ENCODE assay signal across 1 cellular context in the genomic region with DNA sequence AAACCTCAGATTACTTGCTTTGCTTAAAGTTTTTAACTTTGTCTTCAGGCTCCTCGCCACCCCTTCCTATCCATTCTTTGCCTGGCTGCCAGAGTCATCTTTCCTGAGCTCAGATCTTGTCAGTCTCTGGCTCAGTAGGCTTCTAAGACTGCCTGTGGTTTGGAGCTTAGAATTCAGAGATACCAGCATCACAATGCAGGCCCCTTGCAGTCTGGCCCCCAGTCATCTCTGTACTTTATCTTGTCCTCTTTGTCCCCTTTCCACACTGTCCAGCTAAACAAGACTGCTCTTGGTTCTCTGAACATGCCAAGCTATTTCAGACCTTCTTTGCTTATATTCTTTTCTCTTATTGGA.
TF ChIP-seq lines count a peak whose summit lies in the region.

No MANE protein-coding gene starts in this region.

TF ChIP-seq in A549, 52 proteins besides CTCF, POLR2A, EP300 and RAD21:
- TF ChIP-seq, protein P1, sequence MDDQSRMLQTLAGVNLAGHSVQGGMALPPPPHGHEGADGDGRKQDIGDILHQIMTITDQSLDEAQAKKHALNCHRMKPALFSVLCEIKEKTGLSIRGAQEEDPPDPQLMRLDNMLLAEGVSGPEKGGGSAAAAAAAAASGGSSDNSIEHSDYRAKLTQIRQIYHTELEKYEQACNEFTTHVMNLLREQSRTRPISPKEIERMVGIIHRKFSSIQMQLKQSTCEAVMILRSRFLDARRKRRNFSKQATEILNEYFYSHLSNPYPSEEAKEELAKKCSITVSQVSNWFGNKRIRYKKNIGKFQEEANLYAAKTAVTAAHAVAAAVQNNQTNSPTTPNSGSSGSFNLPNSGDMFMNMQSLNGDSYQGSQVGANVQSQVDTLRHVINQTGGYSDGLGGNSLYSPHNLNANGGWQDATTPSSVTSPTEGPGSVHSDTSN (IDR thresholded peaks at IDR 0.05) = no peak
- no peak for TF ChIP-seq ZSCAN20 (CRISPR knock-in tag; IDR thresholded peaks at IDR 0.05)
